8 cellular contexts compared by ENCODE assay signal in the genomic region with DNA sequence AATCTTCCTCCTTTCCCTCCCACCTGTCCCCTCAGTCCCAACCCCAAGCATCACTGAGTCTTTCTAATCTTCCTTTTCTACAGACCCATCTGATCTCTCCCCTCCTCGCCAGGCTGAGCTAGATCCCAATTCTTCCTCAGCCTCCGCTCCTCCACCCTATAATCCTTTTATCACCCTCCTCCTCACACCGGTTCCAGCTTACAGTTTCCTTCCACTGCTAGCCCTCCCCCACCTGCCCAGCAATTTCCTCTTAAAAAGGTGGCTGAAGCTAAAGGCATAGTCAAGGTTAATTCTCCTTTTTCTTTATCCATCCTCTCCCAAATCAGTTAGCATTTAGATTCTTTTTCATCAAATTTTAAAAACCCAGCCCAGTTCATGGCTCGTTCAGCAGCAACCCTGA.
A peak's percentile ranks its signal among the peaks of the same experiment; 100 is the strongest.
DNase-seq lines count a peak whose midpoint lies in the region; ATAC-seq and TF ChIP-seq lines count a peak whose summit lies in the region.
"Not testable (repeated sequence)": the region's sequence is repeated elsewhere in the genome, so short reads cannot be mapped to it uniquely, and the experiment has no call there.

No MANE protein-coding gene starts in this region.

- not testable (repeated sequence) for H4K5ac ChIP-seq in mesendoderm (ENCODE audit: low read length)

- H3K56ac ChIP-seq in mesendoderm (ENCODE audit: low read length), result not testable (repeated sequence)

- not testable (repeated sequence) for H2BK120ac ChIP-seq in mesendoderm (ENCODE audit: low read depth, low read length)

- not testable (repeated sequence) for H3K27me3 ChIP-seq in GM23338 (ENCODE audit: insufficient read depth); WERI-Rb-1 (ENCODE audit: insufficient read depth, low read depth, severe bottlenecking); endodermal cell (ENCODE audit: control insufficient read depth, insufficient read depth, low read length, poor library complexity, severe bottlenecking); mesendoderm (ENCODE audit: insufficient read depth, low read length, poor library complexity); neural progenitor cell

- not testable (repeated sequence) for TF ChIP-seq CTCF in GM23338 (conservative IDR thresholded peaks at IDR 0.05; ENCODE audit: low read depth in 2 of 2); WERI-Rb-1 (IDR thresholded peaks at IDR 0.05; ENCODE audit: low read depth, low read length); endodermal cell (conservative IDR thresholded peaks at IDR 0.05); neural crest cell (conservative IDR thresholded peaks at IDR 0.05); neural progenitor cell (IDR thresholded peaks at IDR 0.05)

- H2BK15ac ChIP-seq in mesendoderm (replicated peaks; ENCODE audit: low read depth), result not testable (repeated sequence)

- H3K36me3 Mint-ChIP-seq in GM23338 (ENCODE audit: low read depth) (peaks cover 19% of the 10 kb centered on the region), endodermal cell (ENCODE audit: low read depth) (peaks cover 15% of the 10 kb centered on the region)
- H3K36me3 Mint-ChIP-seq in neural crest cell (ENCODE audit: low read depth); neural progenitor cell: not testable (repeated sequence)

- not testable (repeated sequence) for H3K9me3 ChIP-seq in WERI-Rb-1 (ENCODE audit: severe bottlenecking); neural progenitor cell (ENCODE audit: low read depth)
- peaks cover 24% of the 10 kb centered on the region for H3K9me3 ChIP-seq in endodermal cell (ENCODE audit: control insufficient read depth, low read length)

- H3K9me2 ChIP-seq in GM23338 (ENCODE audit: insufficient read depth), result not testable (repeated sequence)

- H4K8ac ChIP-seq in mesendoderm (ENCODE audit: low read depth, low read length), result not testable (repeated sequence)

- 38 to 60% methylated on average over 1 to 4 of the region's 4 CpGs for WGBS in endodermal cell (ENCODE audit: insufficient coverage in 1 of 2, insufficient read length in 1 of 2), 2 experiments
- no CpG with 5 or more reads among the region's 4 CpGs for WGBS in mesendoderm (ENCODE audit: extremely low coverage, insufficient coverage, low lambda C conversion rate)

- not testable (repeated sequence) for H4K20me1 ChIP-seq in GM23338 (replicated peaks; ENCODE audit: insufficient read depth); neural progenitor cell (ENCODE audit: low read depth)

- H3K27me3 Mint-ChIP-seq in GM23338 (ENCODE audit: insufficient read depth, low read depth, poor library complexity); endodermal cell (ENCODE audit: insufficient read depth); neural crest cell (ENCODE audit: low read depth); neural progenitor cell (ENCODE audit: insufficient read depth, low read depth): not testable (repeated sequence)

- not testable (repeated sequence) for H2AFZ ChIP-seq in GM23338; neural progenitor cell (replicated peaks)

- H3K27ac ChIP-seq in GM23338 (ENCODE audit: low read depth); WERI-Rb-1; endodermal cell (ENCODE audit: low read depth, low read length); neural progenitor cell: not testable (repeated sequence)
- H3K27ac ChIP-seq in mesendoderm (ENCODE audit: low read depth, low read length), result peak overlapping the region; percentile 60

- H3K9me3 Mint-ChIP-seq in GM23338, result peaks cover 35% of the 10 kb centered on the region
- peaks cover 36% of the 10 kb centered on the region for H3K9me3 Mint-ChIP-seq in endodermal cell
- H3K9me3 Mint-ChIP-seq in neural crest cell, neural progenitor cell: not testable (repeated sequence)

- not testable (repeated sequence) for H3K4me1 ChIP-seq in GM23338 (ENCODE audit: insufficient read depth); endodermal cell (ENCODE audit: control insufficient read depth, insufficient read depth, low read length); mesendoderm (ENCODE audit: control insufficient read depth, low read depth, low read length); neural progenitor cell

- H3K27ac Mint-ChIP-seq in GM23338 (0 out of 2 replicates have a peak overlapping the region, but pooled peaks have one; percentile 8), neural crest cell (ENCODE audit: unreplicated experiment) (peak overlapping the region; percentile 60)
- not testable (repeated sequence) for H3K27ac Mint-ChIP-seq in endodermal cell, neural progenitor cell

- H3K23ac ChIP-seq in mesendoderm (ENCODE audit: low read length), result not testable (repeated sequence)

- DNase-seq in GM23338 (ENCODE audit: low spot score); neural crest cell (ENCODE audit: low read depth, low spot score): not testable (repeated sequence)
- peak; percentile 69 for DNase-seq in NCI-H82 (lab: John Stamatoyannopoulos, UW)
- DNase-seq in NCI-H82 treated with DMSO at 0.1 percent for 48 hours (lab: John Stamatoyannopoulos, UW; ENCODE audit: unreplicated experiment), result peak; percentile 61
- DNase-seq in WERI-Rb-1, result peak; percentile 44
- DNase-seq in endodermal cell, result peak; percentile 62
- DNase-seq in mesendoderm, result peak; percentile 63
- peak; percentile 4 for DNase-seq in neural progenitor cell (ENCODE audit: low spot score)

- H3K4ac ChIP-seq in mesendoderm (ENCODE audit: low read depth, low read length), result not testable (repeated sequence)

- not testable (repeated sequence) for H3K79me2 ChIP-seq in GM23338 (replicated peaks; ENCODE audit: insufficient read depth); mesendoderm (ENCODE audit: control insufficient read depth, insufficient read depth, low read length); neural progenitor cell (ENCODE audit: low read depth)

- H3K79me1 ChIP-seq in mesendoderm (ENCODE audit: low read length), result not testable (repeated sequence)

- H3K4me1 Mint-ChIP-seq in GM23338, endodermal cell, neural crest cell, neural progenitor cell: not testable (repeated sequence)

- not testable (repeated sequence) for H3K9ac ChIP-seq in endodermal cell (ENCODE audit: extremely low read depth, low read length, poor library complexity, severe bottlenecking); mesendoderm (ENCODE audit: low read length); neural progenitor cell

- not testable (repeated sequence) for H3K18ac ChIP-seq in mesendoderm (ENCODE audit: low read length)

- not testable (repeated sequence) for H3K4me3 ChIP-seq in GM23338; WERI-Rb-1 (ENCODE audit: low read depth, low read length); endodermal cell (ENCODE audit: low read length); mesendoderm (ENCODE audit: low read length); neural progenitor cell

- not testable (repeated sequence) for H3K4me2 ChIP-seq in GM23338; mesendoderm (ENCODE audit: low read length); neural progenitor cell

- H2AK5ac ChIP-seq in mesendoderm (ENCODE audit: low read length), result not testable (repeated sequence)

- not testable (repeated sequence) for H3K4me3 Mint-ChIP-seq in GM23338, endodermal cell, neural crest cell, neural progenitor cell

- not testable (repeated sequence) for H3F3A ChIP-seq in GM23338 (replicated peaks; ENCODE audit: low read depth); neural progenitor cell (ENCODE audit: low read depth)

- not testable (repeated sequence) for ATAC-seq in GM23338

- H2BK5ac ChIP-seq in mesendoderm (ENCODE audit: low read length), result not testable (repeated sequence)

- H3K36me3 ChIP-seq in GM23338 (ENCODE audit: insufficient read depth); WERI-Rb-1; endodermal cell (ENCODE audit: control insufficient read depth, insufficient read depth, low read length); mesendoderm (ENCODE audit: control insufficient read depth, insufficient read depth, low read length); neural progenitor cell: not testable (repeated sequence)
